In genomic region chr14:89164168-89165074, GRCh38 we compare ENCODE assay signal across 9 cellular contexts.
DNase-seq lines count a peak whose midpoint lies in the region; ATAC-seq, FAIRE-seq and TF ChIP-seq lines count a peak whose summit lies in the region.
"Had no signal": no experiment of that assay in that cellular context is flagged by ENCODE, and none has a peak within 500 bp of the region (broad histone marks: within the 10 kb centered on the region; RNA-seq: fewer than 3 reads in every experiment).

No MANE protein-coding gene starts in this region.

- peaks cover 18% of the 10 kb centered on the region for H3K4me1 Mint-ChIP-seq in stimulated activated effector memory CD8-positive, alpha-beta T cell treated with anti-CD3 and anti-CD28 coated beads, Interleukin-12 subunit alpha, Interleukin-12 subunit beta, amount 100 ng/mL, for 72 hours

- peaks cover 5% of the 10 kb centered on the region; the same call in 1 of the 2 replicates for H3F3A ChIP-seq in GM23248 (ENCODE audit: insufficient read depth)

- no peak overlapping the region for H3K4me2 ChIP-seq in GM23248 (ENCODE audit: unreplicated experiment)

- intact Hi-C loops in ascending aorta (cut with DNase I): no loop called here

- no peaks in the 10 kb centered on the region for H3K9me3 ChIP-seq in ascending aorta
- no peaks in the 10 kb centered on the region for H3K9me3 ChIP-seq in GM23248 (ENCODE audit: low read depth)

- H3K9ac ChIP-seq in GM23248: no peak overlapping the region

- H3K4me3 ChIP-seq in ascending aorta: peak overlapping the region; percentile 45 to 50
- no peak overlapping the region for H3K4me3 ChIP-seq in GM23248

- H3K36me3 Mint-ChIP-seq in stimulated activated effector memory CD8-positive, alpha-beta T cell treated with anti-CD3 and anti-CD28 coated beads, Interleukin-12 subunit alpha, Interleukin-12 subunit beta, amount 100 ng/mL, for 72 hours: peaks cover 62% of the 10 kb centered on the region

- H3K9me2 ChIP-seq in GM23248 (ENCODE audit: insufficient read depth): no peaks in the 10 kb centered on the region

- no peak for FAIRE-seq in frontal cortex (lab: Jason Lieb, UNC)

- H3K27ac Mint-ChIP-seq in stimulated activated effector memory CD8-positive, alpha-beta T cell treated with anti-CD3 and anti-CD28 coated beads, Interleukin-12 subunit alpha, Interleukin-12 subunit beta, amount 100 ng/mL, for 72 hours: peak overlapping the region; percentile 88

- WGBS in GM23248 (ENCODE audit: low coverage in 1 of 2, low lambda C conversion rate in 2 of 2, missing lambda C conversion rate in 2 of 2), 2 experiments: 93 to 96% methylated on average over 18 of the region's 18 CpGs

- H3K27me3 ChIP-seq in ascending aorta (no peaks in the 10 kb centered on the region), GM23248 (replicated peaks; ENCODE audit: insufficient read depth) (no peaks in the 10 kb centered on the region)

- H4K20me1 ChIP-seq in GM23248 (ENCODE audit: insufficient read depth): no peaks in the 10 kb centered on the region

- H2AFZ ChIP-seq in GM23248: no peak overlapping the region

- in situ Hi-C loops in GM23248 (cut with MboI): no loop called here

- no peak overlapping the region for H3K4me3 Mint-ChIP-seq in stimulated activated effector memory CD8-positive, alpha-beta T cell treated with anti-CD3 and anti-CD28 coated beads, Interleukin-12 subunit alpha, Interleukin-12 subunit beta, amount 100 ng/mL, for 72 hours

- H3K9me3 Mint-ChIP-seq in stimulated activated effector memory CD8-positive, alpha-beta T cell treated with anti-CD3 and anti-CD28 coated beads, Interleukin-12 subunit alpha, Interleukin-12 subunit beta, amount 100 ng/mL, for 72 hours: no peaks in the 10 kb centered on the region

- TF ChIP-seq CTCF in ascending aorta (IDR thresholded peaks at IDR 0.05): no peak

- DNase-seq in ascending aorta (ENCODE audit: low spot score in 2 of 2) (no peak), cerebellar nuclear complex (lab: John Stamatoyannopoulos, UW) (no peak), GM23248 (no peak), frontal cortex (ENCODE audit: low spot score in 2 of 2) (no peak)
- no peak for DNase-seq in stimulated activated effector memory CD8-positive, alpha-beta T cell treated with anti-CD3 and anti-CD28 coated beads, Interleukin-12 subunit alpha, Interleukin-12 subunit beta, amount 100 ng/mL, for 72 hours (ENCODE audit: low spot score in 2 of 2)
- DNase-seq: NCI-H2029 treated with DMSO at 0.1 percent for 48 hours had no signal

- H3K79me2 ChIP-seq in GM23248 (ENCODE audit: insufficient read depth): no peaks in the 10 kb centered on the region

- ATAC-seq in GM19035 (IDR thresholded peaks at IDR 0.05; ENCODE audit: unreplicated experiment) (peak; percentile 29), HG02938 (IDR thresholded peaks at IDR 0.05; ENCODE audit: unreplicated experiment) (peak; percentile 33)
- ATAC-seq in stimulated activated effector memory CD8-positive, alpha-beta T cell treated with anti-CD3 and anti-CD28 coated beads, Interleukin-12 subunit alpha, Interleukin-12 subunit beta, amount 100 ng/mL, for 72 hours: peak; percentile 32

- H3K27ac ChIP-seq in ascending aorta (peak overlapping the region; percentile 75 to 80), GM23248 (no peak overlapping the region)
- H3K27ac ChIP-seq: epithelial cell of prostate had no signal

- H3K4me1 ChIP-seq in ascending aorta (peaks cover 11 to 19% of the 10 kb centered on the region in 2 donors), GM23248 (ENCODE audit: insufficient read depth) (peaks cover 15% of the 10 kb centered on the region)

- H3K36me3 ChIP-seq in ascending aorta (peaks cover 11 to 20% of the 10 kb centered on the region in 2 donors), GM23248 (ENCODE audit: low read depth) (no peaks in the 10 kb centered on the region)
